1 cellular context compared by ENCODE assay signal in the genomic region with DNA sequence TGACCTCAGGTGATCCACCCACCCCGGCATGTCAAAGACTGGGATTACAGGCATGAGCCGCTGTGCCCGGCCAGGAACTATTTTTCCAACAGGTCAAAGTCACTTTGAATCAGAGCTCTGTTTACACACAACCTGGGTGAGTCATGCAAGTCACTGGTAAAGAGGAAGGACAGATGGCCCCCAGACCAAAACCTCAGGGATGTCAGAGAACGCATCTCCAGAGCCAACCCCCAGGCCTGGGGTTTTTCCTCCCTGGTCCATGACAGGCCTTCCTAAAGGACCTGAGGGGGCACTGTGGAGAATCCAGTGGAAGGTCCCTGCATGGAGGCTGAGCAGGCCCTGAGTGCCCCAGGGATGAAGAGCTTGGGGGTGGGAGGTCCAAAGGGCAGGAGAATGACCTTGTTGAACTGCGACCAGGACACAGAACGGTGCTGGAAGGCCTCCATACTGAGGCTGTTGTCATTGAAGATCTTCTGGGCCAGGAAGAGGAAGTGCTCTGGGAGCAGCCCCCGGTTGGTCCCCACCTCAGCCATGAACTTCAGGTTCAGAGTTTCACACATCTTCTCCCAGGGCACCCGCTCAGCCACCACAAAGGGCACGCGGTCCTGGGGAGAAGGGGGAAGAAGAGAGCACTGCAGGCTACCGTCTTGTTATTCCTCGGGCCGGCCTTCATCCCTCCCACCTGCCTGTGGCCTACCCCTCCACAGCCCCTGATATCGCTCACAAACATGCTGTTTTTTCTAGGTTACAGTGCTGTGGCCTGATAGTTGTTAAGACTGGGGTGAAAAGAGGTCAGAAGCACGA.
TF ChIP-seq lines count a peak whose summit lies in the region.

No MANE protein-coding gene starts in this region.

TF ChIP-seq in K562, 482 proteins besides CTCF, POLR2A, EP300 and RAD21 (continued from another document and continues in another):
- TF ChIP-seq MYC (IDR thresholded peaks at IDR 0.05; ENCODE audit: low read depth, low read length) = no peak
- TF ChIP-seq MYC (CRISPR knock-in tag; IDR thresholded peaks at IDR 0.05; ENCODE audit: borderline replicate concordance, low read depth) = no peak
- TF ChIP-seq ESRRA (IDR thresholded peaks at IDR 0.05; ENCODE audit: borderline replicate concordance, low read depth) = peak; percentile 80; the same call in 1 of the 2 replicates
- TF ChIP-seq, protein P1, sequence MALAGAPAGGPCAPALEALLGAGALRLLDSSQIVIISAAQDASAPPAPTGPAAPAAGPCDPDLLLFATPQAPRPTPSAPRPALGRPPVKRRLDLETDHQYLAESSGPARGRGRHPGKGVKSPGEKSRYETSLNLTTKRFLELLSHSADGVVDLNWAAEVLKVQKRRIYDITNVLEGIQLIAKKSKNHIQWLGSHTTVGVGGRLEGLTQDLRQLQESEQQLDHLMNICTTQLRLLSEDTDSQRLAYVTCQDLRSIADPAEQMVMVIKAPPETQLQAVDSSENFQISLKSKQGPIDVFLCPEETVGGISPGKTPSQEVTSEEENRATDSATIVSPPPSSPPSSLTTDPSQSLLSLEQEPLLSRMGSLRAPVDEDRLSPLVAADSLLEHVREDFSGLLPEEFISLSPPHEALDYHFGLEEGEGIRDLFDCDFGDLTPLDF (CRISPR knock-in tag; IDR thresholded peaks at IDR 0.05) = no peak
- no peak for TF ChIP-seq KLF6 (CRISPR knock-in tag; IDR thresholded peaks at IDR 0.05; ENCODE audit: borderline replicate concordance)
- no peak for TF ChIP-seq HNRNPH1 (optimal IDR thresholded peaks at IDR 0.05; ENCODE audit: low read depth, low read length)
- no peak for TF ChIP-seq CREBBP (IDR thresholded peaks at IDR 0.05; ENCODE audit: low read depth, low read length)
- TF ChIP-seq EP400 (IDR thresholded peaks at IDR 0.05) = no peak
- no peak for TF ChIP-seq MCM2 (IDR thresholded peaks at IDR 0.05; ENCODE audit: low read depth)
- TF ChIP-seq, protein P2, sequence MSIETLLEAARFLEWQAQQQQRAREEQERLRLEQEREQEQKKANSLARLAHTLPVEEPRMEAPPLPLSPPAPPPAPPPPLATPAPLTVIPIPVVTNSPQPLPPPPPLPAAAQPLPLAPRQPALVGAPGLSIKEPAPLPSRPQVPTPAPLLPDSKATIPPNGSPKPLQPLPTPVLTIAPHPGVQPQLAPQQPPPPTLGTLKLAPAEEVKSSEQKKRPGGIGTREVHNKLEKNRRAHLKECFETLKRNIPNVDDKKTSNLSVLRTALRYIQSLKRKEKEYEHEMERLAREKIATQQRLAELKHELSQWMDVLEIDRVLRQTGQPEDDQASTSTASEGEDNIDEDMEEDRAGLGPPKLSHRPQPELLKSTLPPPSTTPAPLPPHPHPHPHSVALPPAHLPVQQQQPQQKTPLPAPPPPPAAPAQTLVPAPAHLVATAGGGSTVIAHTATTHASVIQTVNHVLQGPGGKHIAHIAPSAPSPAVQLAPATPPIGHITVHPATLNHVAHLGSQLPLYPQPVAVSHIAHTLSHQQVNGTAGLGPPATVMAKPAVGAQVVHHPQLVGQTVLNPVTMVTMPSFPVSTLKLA (conservative IDR thresholded peaks at IDR 0.05) = peak in 1 of 2 experiments; percentile 49; a peak in 1 of 4 replicates
- TF ChIP-seq NCOR1 (IDR thresholded peaks at IDR 0.05) = peak; percentile 82
- TF ChIP-seq, protein P3, sequence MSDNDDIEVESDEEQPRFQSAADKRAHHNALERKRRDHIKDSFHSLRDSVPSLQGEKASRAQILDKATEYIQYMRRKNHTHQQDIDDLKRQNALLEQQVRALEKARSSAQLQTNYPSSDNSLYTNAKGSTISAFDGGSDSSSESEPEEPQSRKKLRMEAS (CRISPR knock-in tag; IDR thresholded peaks at IDR 0.05) = peak; percentile 51; the same call in 1 of the 2 replicates
- no peak for TF ChIP-seq HNRNPL (IDR thresholded peaks at IDR 0.05; ENCODE audit: low read depth, low read length)
- TF ChIP-seq, protein P4, sequence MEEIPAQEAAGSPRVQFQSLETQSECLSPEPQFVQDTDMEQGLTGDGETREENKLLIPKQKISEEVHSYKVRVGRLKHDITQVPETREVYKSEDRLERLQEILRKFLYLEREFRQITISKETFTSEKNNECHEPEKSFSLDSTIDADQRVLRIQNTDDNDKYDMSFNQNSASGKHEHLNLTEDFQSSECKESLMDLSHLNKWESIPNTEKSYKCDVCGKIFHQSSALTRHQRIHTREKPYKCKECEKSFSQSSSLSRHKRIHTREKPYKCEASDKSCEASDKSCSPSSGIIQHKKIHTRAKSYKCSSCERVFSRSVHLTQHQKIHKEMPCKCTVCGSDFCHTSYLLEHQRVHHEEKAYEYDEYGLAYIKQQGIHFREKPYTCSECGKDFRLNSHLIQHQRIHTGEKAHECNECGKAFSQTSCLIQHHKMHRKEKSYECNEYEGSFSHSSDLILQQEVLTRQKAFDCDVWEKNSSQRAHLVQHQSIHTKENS (CRISPR knock-in tag; IDR thresholded peaks at IDR 0.05) = no peak
- no peak for TF ChIP-seq NR4A1 (CRISPR knock-in tag; IDR thresholded peaks at IDR 0.05)
- TF ChIP-seq NR4A1 (tag; IDR thresholded peaks at IDR 0.05) = peak; percentile 51; the same call in 1 of the 2 replicates
- TF ChIP-seq SETDB1 (IDR thresholded peaks at IDR 0.05; ENCODE audit: low read length) = peak; percentile 53
- no peak for TF ChIP-seq FOXK1 (CRISPR knock-in tag; IDR thresholded peaks at IDR 0.05; ENCODE audit: borderline replicate concordance)
- TF ChIP-seq ZNF507 (tag; conservative IDR thresholded peaks at IDR 0.05) = no peak
- TF ChIP-seq ERF (CRISPR knock-in tag; IDR thresholded peaks at IDR 0.05) = no peak
- peak; percentile 71 for TF ChIP-seq CTBP1 (IDR thresholded peaks at IDR 0.05; ENCODE audit: borderline replicate concordance)
- TF ChIP-seq SP1 (CRISPR knock-in tag; IDR thresholded peaks at IDR 0.05) = 0 out of 2 replicates have a peak, but pooled peaks have one; percentile 18
- TF ChIP-seq HMG20A (CRISPR knock-in tag; conservative IDR thresholded peaks at IDR 0.05) = no peak
- peak; percentile 62 for TF ChIP-seq L3MBTL2 (IDR thresholded peaks at IDR 0.05)
- TF ChIP-seq, protein P5, sequence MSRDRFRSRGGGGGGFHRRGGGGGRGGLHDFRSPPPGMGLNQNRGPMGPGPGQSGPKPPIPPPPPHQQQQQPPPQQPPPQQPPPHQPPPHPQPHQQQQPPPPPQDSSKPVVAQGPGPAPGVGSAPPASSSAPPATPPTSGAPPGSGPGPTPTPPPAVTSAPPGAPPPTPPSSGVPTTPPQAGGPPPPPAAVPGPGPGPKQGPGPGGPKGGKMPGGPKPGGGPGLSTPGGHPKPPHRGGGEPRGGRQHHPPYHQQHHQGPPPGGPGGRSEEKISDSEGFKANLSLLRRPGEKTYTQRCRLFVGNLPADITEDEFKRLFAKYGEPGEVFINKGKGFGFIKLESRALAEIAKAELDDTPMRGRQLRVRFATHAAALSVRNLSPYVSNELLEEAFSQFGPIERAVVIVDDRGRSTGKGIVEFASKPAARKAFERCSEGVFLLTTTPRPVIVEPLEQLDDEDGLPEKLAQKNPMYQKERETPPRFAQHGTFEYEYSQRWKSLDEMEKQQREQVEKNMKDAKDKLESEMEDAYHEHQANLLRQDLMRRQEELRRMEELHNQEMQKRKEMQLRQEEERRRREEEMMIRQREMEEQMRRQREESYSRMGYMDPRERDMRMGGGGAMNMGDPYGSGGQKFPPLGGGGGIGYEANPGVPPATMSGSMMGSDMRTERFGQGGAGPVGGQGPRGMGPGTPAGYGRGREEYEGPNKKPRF (IDR thresholded peaks at IDR 0.05; ENCODE audit: low read depth, low read length) = no peak
- TF ChIP-seq ZNF165 (CRISPR knock-in tag; IDR thresholded peaks at IDR 0.05; ENCODE audit: borderline replicate concordance) = no peak
- TF ChIP-seq TARDBP (IDR thresholded peaks at IDR 0.05) = no peak
- TF ChIP-seq, protein P6, sequence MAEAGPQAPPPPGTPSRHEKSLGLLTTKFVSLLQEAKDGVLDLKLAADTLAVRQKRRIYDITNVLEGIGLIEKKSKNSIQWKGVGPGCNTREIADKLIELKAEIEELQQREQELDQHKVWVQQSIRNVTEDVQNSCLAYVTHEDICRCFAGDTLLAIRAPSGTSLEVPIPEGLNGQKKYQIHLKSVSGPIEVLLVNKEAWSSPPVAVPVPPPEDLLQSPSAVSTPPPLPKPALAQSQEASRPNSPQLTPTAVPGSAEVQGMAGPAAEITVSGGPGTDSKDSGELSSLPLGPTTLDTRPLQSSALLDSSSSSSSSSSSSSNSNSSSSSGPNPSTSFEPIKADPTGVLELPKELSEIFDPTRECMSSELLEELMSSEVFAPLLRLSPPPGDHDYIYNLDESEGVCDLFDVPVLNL (CRISPR knock-in tag; IDR thresholded peaks at IDR 0.05; ENCODE audit: low read depth) = no peak
- TF ChIP-seq TBP (optimal IDR thresholded peaks at IDR 0.05; ENCODE audit: low read depth, low read length) = peak; percentile 18
- TF ChIP-seq ARID1B (IDR thresholded peaks at IDR 0.05) = peak; percentile 80
- TF ChIP-seq FOXM1 (IDR thresholded peaks at IDR 0.05; ENCODE audit: low read depth) = no peak
- TF ChIP-seq FOXM1 (CRISPR knock-in tag; IDR thresholded peaks at IDR 0.05; ENCODE audit: low read depth) = no peak
- no peak for TF ChIP-seq ATF7 (IDR thresholded peaks at IDR 0.05)
- TF ChIP-seq FOS (IDR thresholded peaks at IDR 0.05; ENCODE audit: extremely low read depth, insufficient read length) = no peak
- peak; percentile 50; the same call in 1 of the 2 replicates for TF ChIP-seq GABPB1 (CRISPR knock-in tag; IDR thresholded peaks at IDR 0.05)
- TF ChIP-seq, protein P7, sequence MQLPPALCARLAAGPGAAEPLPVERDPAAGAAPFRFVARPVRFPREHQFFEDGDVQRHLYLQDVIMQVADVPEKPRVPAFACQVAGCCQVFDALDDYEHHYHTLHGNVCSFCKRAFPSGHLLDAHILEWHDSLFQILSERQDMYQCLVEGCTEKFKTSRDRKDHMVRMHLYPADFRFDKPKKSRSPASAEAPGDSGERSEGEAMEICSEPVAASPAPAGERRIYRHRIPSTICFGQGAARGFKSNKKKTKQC (CRISPR knock-in tag; IDR thresholded peaks at IDR 0.05) = no peak
- TF ChIP-seq, protein P8, sequence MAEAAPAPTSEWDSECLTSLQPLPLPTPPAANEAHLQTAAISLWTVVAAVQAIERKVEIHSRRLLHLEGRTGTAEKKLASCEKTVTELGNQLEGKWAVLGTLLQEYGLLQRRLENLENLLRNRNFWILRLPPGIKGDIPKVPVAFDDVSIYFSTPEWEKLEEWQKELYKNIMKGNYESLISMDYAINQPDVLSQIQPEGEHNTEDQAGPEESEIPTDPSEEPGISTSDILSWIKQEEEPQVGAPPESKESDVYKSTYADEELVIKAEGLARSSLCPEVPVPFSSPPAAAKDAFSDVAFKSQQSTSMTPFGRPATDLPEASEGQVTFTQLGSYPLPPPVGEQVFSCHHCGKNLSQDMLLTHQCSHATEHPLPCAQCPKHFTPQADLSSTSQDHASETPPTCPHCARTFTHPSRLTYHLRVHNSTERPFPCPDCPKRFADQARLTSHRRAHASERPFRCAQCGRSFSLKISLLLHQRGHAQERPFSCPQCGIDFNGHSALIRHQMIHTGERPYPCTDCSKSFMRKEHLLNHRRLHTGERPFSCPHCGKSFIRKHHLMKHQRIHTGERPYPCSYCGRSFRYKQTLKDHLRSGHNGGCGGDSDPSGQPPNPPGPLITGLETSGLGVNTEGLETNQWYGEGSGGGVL (CRISPR knock-in tag; IDR thresholded peaks at IDR 0.05) = no peak
- no peak for TF ChIP-seq CBX2 (IDR thresholded peaks at IDR 0.05; ENCODE audit: insufficient read depth, low read length, poor library complexity, severe bottlenecking)
- TF ChIP-seq, protein P9, sequence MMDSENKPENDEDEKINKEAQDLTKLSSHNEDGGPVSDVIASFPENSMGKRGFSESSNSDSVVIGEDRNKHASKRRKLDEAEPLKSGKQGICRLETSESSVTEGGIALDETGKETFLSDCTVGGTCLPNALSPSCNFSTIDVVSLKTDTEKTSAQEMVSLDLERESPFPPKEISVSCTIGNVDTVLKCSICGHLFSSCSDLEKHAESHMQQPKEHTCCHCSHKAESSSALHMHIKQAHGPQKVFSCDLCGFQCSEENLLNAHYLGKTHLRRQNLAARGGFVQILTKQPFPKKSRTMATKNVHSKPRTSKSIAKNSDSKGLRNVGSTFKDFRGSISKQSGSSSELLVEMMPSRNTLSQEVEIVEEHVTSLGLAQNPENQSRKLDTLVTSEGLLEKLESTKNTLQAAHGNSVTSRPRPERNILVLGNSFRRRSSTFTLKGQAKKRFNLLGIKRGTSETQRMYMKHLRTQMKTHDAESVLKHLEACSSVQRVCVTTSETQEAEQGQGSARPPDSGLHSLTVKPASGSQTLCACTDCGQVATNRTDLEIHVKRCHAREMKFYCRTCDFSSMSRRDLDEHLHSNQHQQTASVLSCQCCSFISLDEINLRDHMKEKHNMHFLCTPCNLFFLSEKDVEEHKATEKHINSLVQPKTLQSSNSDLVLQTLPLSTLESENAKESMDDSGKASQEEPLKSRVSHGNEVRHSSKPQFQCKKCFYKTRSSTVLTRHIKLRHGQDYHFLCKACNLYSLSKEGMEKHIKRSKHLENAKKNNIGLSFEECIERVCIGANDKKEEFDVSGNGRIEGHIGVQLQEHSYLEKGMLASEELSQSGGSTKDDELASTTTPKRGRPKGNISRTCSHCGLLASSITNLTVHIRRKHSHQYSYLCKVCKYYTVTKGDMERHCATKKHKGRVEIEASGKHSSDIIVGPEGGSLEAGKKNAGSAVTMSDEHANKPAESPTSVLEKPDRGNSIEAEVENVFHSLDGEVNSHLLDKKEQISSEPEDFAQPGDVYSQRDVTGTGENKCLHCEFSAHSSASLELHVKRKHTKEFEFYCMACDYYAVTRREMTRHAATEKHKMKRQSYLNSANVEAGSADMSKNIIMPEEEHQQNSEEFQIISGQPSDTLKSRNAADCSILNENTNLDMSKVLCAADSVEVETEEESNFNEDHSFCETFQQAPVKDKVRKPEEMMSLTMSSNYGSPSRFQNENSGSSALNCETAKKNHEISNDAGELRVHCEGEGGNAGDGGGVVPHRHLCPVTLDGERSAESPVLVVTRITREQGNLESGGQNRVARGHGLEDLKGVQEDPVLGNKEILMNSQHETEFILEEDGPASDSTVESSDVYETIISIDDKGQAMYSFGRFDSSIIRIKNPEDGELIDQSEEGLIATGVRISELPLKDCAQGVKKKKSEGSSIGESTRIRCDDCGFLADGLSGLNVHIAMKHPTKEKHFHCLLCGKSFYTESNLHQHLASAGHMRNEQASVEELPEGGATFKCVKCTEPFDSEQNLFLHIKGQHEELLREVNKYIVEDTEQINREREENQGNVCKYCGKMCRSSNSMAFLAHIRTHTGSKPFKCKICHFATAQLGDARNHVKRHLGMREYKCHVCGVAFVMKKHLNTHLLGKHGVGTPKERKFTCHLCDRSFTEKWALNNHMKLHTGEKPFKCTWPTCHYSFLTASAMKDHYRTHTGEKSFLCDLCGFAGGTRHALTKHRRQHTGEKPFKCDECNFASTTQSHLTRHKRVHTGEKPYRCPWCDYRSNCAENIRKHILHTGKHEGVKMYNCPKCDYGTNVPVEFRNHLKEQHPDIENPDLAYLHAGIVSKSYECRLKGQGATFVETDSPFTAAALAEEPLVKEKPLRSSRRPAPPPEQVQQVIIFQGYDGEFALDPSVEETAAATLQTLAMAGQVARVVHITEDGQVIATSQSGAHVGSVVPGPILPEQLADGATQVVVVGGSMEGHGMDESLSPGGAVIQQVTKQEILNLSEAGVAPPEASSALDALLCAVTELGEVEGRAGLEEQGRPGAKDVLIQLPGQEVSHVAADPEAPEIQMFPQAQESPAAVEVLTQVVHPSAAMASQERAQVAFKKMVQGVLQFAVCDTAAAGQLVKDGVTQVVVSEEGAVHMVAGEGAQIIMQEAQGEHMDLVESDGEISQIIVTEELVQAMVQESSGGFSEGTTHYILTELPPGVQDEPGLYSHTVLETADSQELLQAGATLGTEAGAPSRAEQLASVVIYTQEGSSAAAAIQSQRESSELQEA (IDR thresholded peaks at IDR 0.05; ENCODE audit: low read depth) = peak; percentile 56
- TF ChIP-seq NR2C1 (IDR thresholded peaks at IDR 0.05) = no peak; the same call in 1 of the 2 replicates
- 0 out of 2 replicates have a peak, but pooled peaks have one; percentile 14 for TF ChIP-seq NR2C1 (tag; IDR thresholded peaks at IDR 0.05)
- TF ChIP-seq ZNF707 (CRISPR knock-in tag; conservative IDR thresholded peaks at IDR 0.05) = no peak
